20 cellular contexts compared by ENCODE assay signal in the genomic region with DNA sequence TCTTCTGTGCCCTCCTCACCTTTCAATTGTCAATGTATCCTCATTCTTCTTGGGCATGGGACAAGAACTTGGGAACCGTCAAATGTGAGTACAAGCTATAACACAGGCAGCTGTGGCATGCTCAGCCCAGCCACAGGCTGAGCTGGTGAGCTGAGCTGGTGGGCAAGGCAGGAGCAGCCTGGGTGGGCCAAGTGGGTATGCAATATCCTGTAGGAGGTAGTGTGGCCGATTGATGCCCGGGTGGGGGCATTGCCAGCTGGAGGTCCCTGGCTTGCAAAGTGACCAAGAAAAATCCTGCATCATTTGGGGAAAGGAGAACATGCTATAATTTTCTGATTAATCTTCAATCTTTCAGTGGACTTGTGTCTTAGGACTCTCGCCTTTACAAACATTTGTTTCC.
"Had no signal": no experiment of that assay in that cellular context is flagged by ENCODE, and none has a peak within 500 bp of the region (broad histone marks: within the 10 kb centered on the region; RNA-seq: fewer than 3 reads in every experiment).

No MANE protein-coding gene starts in this region.

- H3K4me1 ChIP-seq: heart right ventricle, neural progenitor cell, suprapubic skin, thyroid gland, upper lobe of left lung, vagina had no signal

- H3K4me1 Mint-ChIP-seq: immature natural killer cell, mesothelial cell of epicardium, natural killer cell, neural progenitor cell had no signal

- H3K27ac ChIP-seq: dorsolateral prefrontal cortex, heart right ventricle, neural progenitor cell, ovary, suprapubic skin, thyroid gland, upper lobe of left lung, vagina had no signal

- H3K4me3 ChIP-seq: dorsolateral prefrontal cortex, heart right ventricle, neural progenitor cell, ovary, smooth muscle cell, suprapubic skin, thyroid gland, upper lobe of left lung, vagina had no signal

- H3K27ac Mint-ChIP-seq: immature natural killer cell, mesothelial cell of epicardium, natural killer cell, neural progenitor cell had no signal

- H3K27me3 ChIP-seq: dorsolateral prefrontal cortex, heart right ventricle, neural progenitor cell, ovary, suprapubic skin, thyroid gland, upper lobe of left lung, vagina had no signal

- H3K4me3 Mint-ChIP-seq: immature natural killer cell, mesothelial cell of epicardium, natural killer cell, neural progenitor cell had no signal

- H3K4me2 ChIP-seq: neural progenitor cell, smooth muscle cell had no signal

- H3K36me3 Mint-ChIP-seq: immature natural killer cell, natural killer cell, neural progenitor cell had no signal

- H3K9me3 ChIP-seq: ovary, thyroid gland, vagina had no signal

- H2AFZ ChIP-seq: neural progenitor cell had no signal

- H3K9ac ChIP-seq: neural progenitor cell had no signal

- H3K36me3 ChIP-seq: heart right ventricle, neural progenitor cell, ovary, suprapubic skin, thyroid gland, upper lobe of left lung, vagina had no signal

- DNase-seq: cortex of kidney; dorsolateral prefrontal cortex; effector CD8-positive, alpha-beta T cell; heart right ventricle; immature natural killer cell; left cardiac atrium; natural killer cell; nucleus accumbens; ovary; right cardiac atrium; stimulated activated CD4-positive, alpha-beta T cell treated with anti-CD3 and anti-CD28 coated beads, Interleukin-2, amount 100 ng/mL, for 48 hours; stimulated activated naive CD4-positive, alpha-beta T cell treated with Interleukin-2 at 50 U/mL for 16 hours; thyroid gland had no signal

- ATAC-seq: esophagus mucosa, heart right ventricle, left cardiac atrium, natural killer cell, right cardiac atrium had no signal
